Comparison of ENCODE assay signal across 25 cellular contexts in the genomic region with DNA sequence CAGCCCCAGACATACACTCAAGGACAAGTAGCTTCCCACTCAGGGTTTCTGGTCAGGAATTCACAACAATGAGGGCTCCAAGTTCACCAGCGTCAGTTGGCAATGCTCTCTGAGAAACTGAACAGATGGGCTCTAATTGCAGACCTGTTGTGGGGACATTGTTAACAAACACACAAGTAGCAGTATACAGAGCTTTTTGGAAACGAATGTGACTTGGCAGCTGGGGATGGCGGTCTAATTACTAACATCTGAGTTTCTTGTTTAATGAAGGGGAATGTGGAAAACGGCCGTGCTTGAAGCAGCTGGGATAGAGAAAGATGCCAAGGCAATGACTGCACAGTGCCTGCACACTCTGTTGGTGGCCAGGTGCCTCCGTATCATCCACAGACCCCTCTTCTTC.
DNase-seq lines count a peak whose midpoint lies in the region; ATAC-seq and FAIRE-seq lines count a peak whose summit lies in the region.
"Had no signal": no experiment of that assay in that cellular context is flagged by ENCODE, and none has a peak within 500 bp of the region (broad histone marks: within the 10 kb centered on the region; RNA-seq: fewer than 3 reads in every experiment).

No MANE protein-coding gene starts in this region.

- no peak for ATAC-seq in GM21381 (IDR thresholded peaks at IDR 0.05; ENCODE audit: unreplicated experiment)
- ATAC-seq: HepG2; left ventricle myocardium superior; naive thymus-derived CD8-positive, alpha-beta T cell had no signal

- DNase-seq in Ammon's horn (ENCODE audit: low spot score) = peak; percentile 5
- DNase-seq in NCI-H1092 (lab: John Stamatoyannopoulos, UW) = peak; percentile 74
- DNase-seq in NCI-H446 treated with DMSO at 0.1 percent for 48 hours (lab: John Stamatoyannopoulos, UW) = peak; percentile 71
- peak; percentile 64 for DNase-seq in fibroblast of peridontal ligament (ENCODE audit: extremely low read depth)
- no peak for DNase-seq in hepatic stellate cell (ENCODE audit: low spot score)
- DNase-seq in DMS153 (lab: John Stamatoyannopoulos, UW) = no peak
- DNase-seq in RCC 7860 (ENCODE audit: low spot score) = no peak
- DNase-seq: activated CD4-positive, alpha-beta memory T cell treated with anti-CD3 and anti-CD28 coated beads for 36 hours; activated CD4-positive, CD25-positive, alpha-beta regulatory T cell treated with anti-CD3 and anti-CD28 coated beads, Interleukin-2, amount 50 U/mL, for 72 hours; activated CD8-positive, alpha-beta memory T cell treated with anti-CD3 and anti-CD28 coated beads, Interleukin-2, amount 50 U/mL, for 4 hours; activated naive CD4-positive, alpha-beta T cell treated with anti-CD3 and anti-CD28 coated beads, Interleukin-2, amount 10 ng/mL, durations not matched to agents 7 days and 5 days; amniotic stem cell; Caco-2; glutamatergic neuron; left ventricle myocardium superior; naive thymus-derived CD8-positive, alpha-beta T cell; NCI-H2029 treated with DMSO at 0.1 percent for 48 hours; NCI-H526 treated with DMSO at 0.1 percent for 48 hours; nucleus accumbens; transverse colon had no signal

- no peak for FAIRE-seq in RCC 7860 (lab: Jason Lieb, UNC)
- FAIRE-seq: bronchial epithelial cell, GM12891, HepG2, keratinocyte had no signal

Comparison
In these comparisons a context has a peak if more than half of its experiments do, and no peak if none do; other contexts are left out.
1. DNase-seq: peak in Ammon's horn (single experiment), NCI-H1092 (single experiment), NCI-H446 treated with DMSO at 0.1 percent for 48 hours (single experiment) and fibroblast of peridontal ligament (single experiment); none in hepatic stellate cell (single experiment), DMS153 (single experiment) and RCC 7860 (single experiment).